ENCODE assay signal across 10 cellular contexts in genomic region chr11:2691991-2692841, GRCh38. TPM values are rescaled to one million over a fixed set of nuclear protein-coding genes. Genes with fewer than 3 reads are reported as not detected.
DNase-seq lines count a peak whose midpoint lies in the region; FAIRE-seq and TF ChIP-seq lines count a peak whose summit lies in the region.
"Had no signal": no experiment of that assay in that cellular context is flagged by ENCODE, and none has a peak within 500 bp of the region (broad histone marks: within the 10 kb centered on the region; RNA-seq: fewer than 3 reads in every experiment).

No MANE protein-coding gene starts in this region.

- no peak overlapping the region for H3K18ac ChIP-seq in mesenchymal stem cell (ENCODE audit: low read depth in 1 of 2, low read length in 2 of 2)

- H2AK5ac ChIP-seq in mesenchymal stem cell (ENCODE audit: low read length, severe bottlenecking) = peak overlapping the region; percentile 38

- no peaks in the 10 kb centered on the region for H3K4me1 Mint-ChIP-seq in Calu3 (ENCODE audit: low read depth, unreplicated experiment)

- WGBS in mesenchymal stem cell = 84% methylated on average over 3 of the region's 3 CpGs
- 83 to 89% (median 85%) methylated on average over 3 of the region's 3 CpGs for WGBS in stomach, 5 donors
- WGBS in small intestine, 3 donors = 75 to 84% (median 82%) methylated on average over 3 of the region's 3 CpGs

- H4K20me1 ChIP-seq in KMS-11 (ENCODE audit: insufficient read depth) = peaks cover 18% of the 10 kb centered on the region

- no peak overlapping the region for H2BK5ac ChIP-seq in mesenchymal stem cell (ENCODE audit: low read depth, low read length, poor library complexity, severe bottlenecking)

- H3K27me3 Mint-ChIP-seq in Calu3 (ENCODE audit: unreplicated experiment) = no peaks in the 10 kb centered on the region

- intact Hi-C loops in Calu3 (cut with micrococcal nuclease; ENCODE audit: unreplicated experiment) = loop anchor here (2.0 to 10.0 kb wide), 2 partner anchors 157 to 197 kb away; no protein-coding TSS in a partner anchor
- intact Hi-C loops in stomach (cut with DNase I; ENCODE audit: low total_unique reads) = no loop called here

- H3K23ac ChIP-seq in mesenchymal stem cell (ENCODE audit: low read length in 2 of 2) = no peak overlapping the region

- H3K27ac Mint-ChIP-seq in Calu3 (ENCODE audit: unreplicated experiment) = no peak overlapping the region

- H3K27me3 ChIP-seq in KMS-11 (ENCODE audit: insufficient read depth, low read depth) (no peaks in the 10 kb centered on the region), WERI-Rb-1 (ENCODE audit: insufficient read depth, low read depth, severe bottlenecking) (no peaks in the 10 kb centered on the region), mesenchymal stem cell (ENCODE audit: control insufficient read depth in 1 of 2, insufficient read depth in 1 of 2, low read length in 2 of 2) (no peaks in the 10 kb centered on the region), stomach (no peaks in the 10 kb centered on the region), small intestine (ENCODE audit: control insufficient read depth in 2 of 2, insufficient read depth in 2 of 2, low read length in 2 of 2) (no peaks in the 10 kb centered on the region)

- no peak overlapping the region for H4K8ac ChIP-seq in mesenchymal stem cell (ENCODE audit: low read length)

- no peak for TF ChIP-seq EP300 in stomach (IDR thresholded peaks at IDR 0.05)

- no TSS peak for BruUV-seq in Calu3 (replicated peaks; lab: Mats Ljungman, UMichigan)

- H3K9me3 Mint-ChIP-seq in Calu3 (ENCODE audit: low read depth, unreplicated experiment) = no peaks in the 10 kb centered on the region

- no peak overlapping the region for H2BK15ac ChIP-seq in mesenchymal stem cell (ENCODE audit: low read depth, poor library complexity, severe bottlenecking)

- H2BK120ac ChIP-seq in mesenchymal stem cell (ENCODE audit: low read depth, low read length) = no peak overlapping the region

- no peaks in the 10 kb centered on the region for H3K36me3 Mint-ChIP-seq in Calu3 (ENCODE audit: insufficient read depth, unreplicated experiment)

- no peak overlapping the region for H4K91ac ChIP-seq in mesenchymal stem cell (ENCODE audit: low read length)

- no peak overlapping the region for H2BK12ac ChIP-seq in mesenchymal stem cell (ENCODE audit: low read length in 2 of 2)

- H3K36me3 ChIP-seq in KMS-11 (ENCODE audit: insufficient read depth) (no peaks in the 10 kb centered on the region), WERI-Rb-1 (peaks cover 3% of the 10 kb centered on the region), mesenchymal stem cell (ENCODE audit: control insufficient read depth in 1 of 2, insufficient read depth in 2 of 2, low read depth in 1 of 2, low read length in 2 of 2) (peaks cover 6 to 26% of the 10 kb centered on the region in 2 experiments), stomach (peaks cover 0 to 5% (median 0%) of the 10 kb centered on the region in 4 donors), small intestine (ENCODE audit: control insufficient read depth in 2 of 2, insufficient read depth in 2 of 2, low read length in 2 of 2) (peaks cover 0 to 2% of the 10 kb centered on the region in 2 donors)

- H3K9ac ChIP-seq in KMS-11 (no peak overlapping the region), mesenchymal stem cell (ENCODE audit: low read length) (no peak overlapping the region)

- H3K4me3 Mint-ChIP-seq in Calu3 (ENCODE audit: low read depth, unreplicated experiment) = no peak overlapping the region

- CTCF ChIA-PET in Calu3 (lab: Charles Lee) = interaction anchor here (0.6 kb wide), 1 partner anchor 228 kb away, joined by 4 read pairs; no protein-coding TSS in a partner anchor

- H3K27ac ChIP-seq in KMS-11 (no peak overlapping the region), WERI-Rb-1 (no peak overlapping the region), mesenchymal stem cell (ENCODE audit: low read length, poor library complexity, severe bottlenecking) (no peak overlapping the region), stomach (no peak overlapping the region), small intestine (ENCODE audit: low read depth in 1 of 2, low read length in 1 of 2) (no peak overlapping the region)

- peak; percentile 29 for TF ChIP-seq CTCF in Calu3 (IDR thresholded peaks at IDR 0.05; ENCODE audit: unreplicated experiment)
- peak; percentile 70 for TF ChIP-seq CTCF in KMS-11 (conservative IDR thresholded peaks at IDR 0.05; ENCODE audit: low read depth, low read length)
- peak; percentile 70 for TF ChIP-seq CTCF in WERI-Rb-1 (IDR thresholded peaks at IDR 0.05; ENCODE audit: low read depth, low read length)
- TF ChIP-seq CTCF in stomach (IDR thresholded peaks at IDR 0.05) = peak in 1 of 7 experiments; percentile 21

- no peak overlapping the region for H3K4ac ChIP-seq in mesenchymal stem cell (ENCODE audit: low read depth in 1 of 2, low read length in 2 of 2)

- no peak overlapping the region for H3K4me3 ChIP-seq in KMS-11 (IDR thresholded peaks at IDR 0.05; ENCODE audit: insufficient read depth, low read depth, low read length)
- H3K4me3 ChIP-seq in WERI-Rb-1 (ENCODE audit: low read depth, low read length) = no peak overlapping the region
- no peak overlapping the region for H3K4me3 ChIP-seq in mesenchymal stem cell (ENCODE audit: insufficient read depth in 1 of 2, low read depth in 1 of 2, low read length in 2 of 2)
- H3K4me3 ChIP-seq in stomach = no peak overlapping the region
- H3K4me3 ChIP-seq in small intestine (ENCODE audit: low read depth in 1 of 2, low read length in 2 of 2) = no peak overlapping the region

- TF ChIP-seq POLR2A in stomach (IDR thresholded peaks at IDR 0.05) = no peak

- peak overlapping the region in 1 of 2 experiments; percentile 15 for H3K14ac ChIP-seq in mesenchymal stem cell (ENCODE audit: low read length in 2 of 2)

- DNase-seq in Calu3 = peak; percentile 53
- peak; percentile 54 for DNase-seq in WERI-Rb-1
- no peak for DNase-seq in mesenchymal stem cell
- no peak for DNase-seq in stomach
- DNase-seq in small intestine = no peak
- no peak for DNase-seq in RKO (ENCODE audit: low spot score)
- no peak for DNase-seq in T-helper 9 cell
- DNase-seq: midbrain had no signal

- no peak for FAIRE-seq in small intestine (lab: Jason Lieb, UNC)
- FAIRE-seq: colon had no signal

- no peaks in the 10 kb centered on the region for H3K79me1 ChIP-seq in mesenchymal stem cell (replicated peaks; ENCODE audit: low read length, poor library complexity, severe bottlenecking)

- H3K4me1 ChIP-seq in KMS-11 (ENCODE audit: low read depth, poor library complexity, severe bottlenecking) = peaks cover 83% of the 10 kb centered on the region
- H3K4me1 ChIP-seq in mesenchymal stem cell (ENCODE audit: control insufficient read depth, insufficient read depth, low read depth, low read length) = peaks cover 71% of the 10 kb centered on the region
- H3K4me1 ChIP-seq in stomach = peaks cover 11 to 97% (median 74%) of the 10 kb centered on the region in 4 donors
- no peaks in the 10 kb centered on the region for H3K4me1 ChIP-seq in small intestine (ENCODE audit: control insufficient read depth in 2 of 2, insufficient read depth in 1 of 2, low read depth in 1 of 2, low read length in 1 of 2)

- H3K4me2 ChIP-seq in KMS-11 (no peak overlapping the region), mesenchymal stem cell (ENCODE audit: low read length, poor library complexity, severe bottlenecking) (no peak overlapping the region)

- peaks cover 96% of the 10 kb centered on the region for H3K79me2 ChIP-seq in KMS-11 (ENCODE audit: insufficient read depth, low read depth)

- H2AFZ ChIP-seq in KMS-11 (ENCODE audit: low read depth) = no peak overlapping the region
- H2AFZ ChIP-seq in mesenchymal stem cell (ENCODE audit: low read depth, low read length) = no peak overlapping the region

- H3K9me3 ChIP-seq in WERI-Rb-1 (ENCODE audit: severe bottlenecking) = no peaks in the 10 kb centered on the region
- H3K9me3 ChIP-seq in mesenchymal stem cell (ENCODE audit: control insufficient read depth, low read length) = no peaks in the 10 kb centered on the region
- no peaks in the 10 kb centered on the region for H3K9me3 ChIP-seq in stomach
- no peaks in the 10 kb centered on the region for H3K9me3 ChIP-seq in small intestine (ENCODE audit: control insufficient read depth, low read depth)

RNA-seq across cellular contexts. Expression of gene KCNQ1OT1, which starts 7.6 kb away (rescaled TPM):
- total RNA-seq in Calu3 (2022) (1.2 and 1.3 TPM in 2 replicates), stomach (10 to 100 TPM in 1 of 5 donors, 1 to 10 TPM in 4; 2.2 to 15.1 (median 2.3) TPM)
- polyA plus RNA-seq in mesenchymal stem cell (2013, experiment 1 of 2) = 0.08 TPM
- polyA plus RNA-seq in mesenchymal stem cell (2013, experiment 2 of 2) = 0.05 TPM
- polyA plus RNA-seq in stomach (under 1 TPM; under 0.01 to 0.12 (median 0.05) TPM), small intestine (under 1 TPM; under 0.01 to 0.22 (median under 0.01) TPM)

Comparison
In these comparisons a context has a peak if more than half of its experiments do, and no peak if none do; other contexts are left out.
1. DNase-seq: peak in Calu3 (single experiment) and WERI-Rb-1 (single experiment); none in mesenchymal stem cell (single experiment), stomach (single experiment), small intestine (single experiment), RKO (single experiment) and T-helper 9 cell (single experiment).